ENCODE assay signal across 8 cellular contexts in genomic region chr1:85628791-85629531, GRCh38. TPM values are rescaled to one million over a fixed set of nuclear protein-coding genes. Genes with fewer than 3 reads are reported as not detected.
DNase-seq lines count a peak whose midpoint lies in the region; ATAC-seq and TF ChIP-seq lines count a peak whose summit lies in the region.

No MANE protein-coding gene starts in this region.

- H3K4me3 ChIP-seq in AG10803 (ENCODE audit: low read length) (peak overlapping the region; percentile 25), ectodermal cell (ENCODE audit: insufficient read depth, low read depth, low read length) (no peak overlapping the region), Karpas-422 (ENCODE audit: low read length) (no peak overlapping the region)

- DNase-seq in AG10803 (ENCODE audit: low read depth) (peak; percentile 93), NCI-H226 (peak; percentile 92), mesothelial cell of epicardium (ENCODE audit: low spot score in 2 of 2, unreplicated experiment in 2 of 2) (no peak), NCI-H146 (lab: John Stamatoyannopoulos, UW) (no peak), Karpas-422 (no peak), immature natural killer cell (no peak)

- H3K27ac Mint-ChIP-seq in mesothelial cell of epicardium, result peak overlapping the region; percentile 88
- no peak overlapping the region for H3K27ac Mint-ChIP-seq in immature natural killer cell

- H3K79me2 ChIP-seq in Karpas-422 (ENCODE audit: low read length), result no peaks in the 10 kb centered on the region

- H3K27me3 Mint-ChIP-seq in mesothelial cell of epicardium (ENCODE audit: low read depth) (no peaks in the 10 kb centered on the region), immature natural killer cell (ENCODE audit: low read depth in 3 of 3) (peaks cover 0 to 2% (median 0%) of the 10 kb centered on the region in 3 donors)

- H3K4me1 Mint-ChIP-seq in mesothelial cell of epicardium, result peaks cover 20% of the 10 kb centered on the region
- H3K4me1 Mint-ChIP-seq in immature natural killer cell, result no peaks in the 10 kb centered on the region

- no peak overlapping the region for H3K9ac ChIP-seq in Karpas-422 (ENCODE audit: low read length)

- no peaks in the 10 kb centered on the region for H4K20me1 ChIP-seq in Karpas-422 (ENCODE audit: insufficient read depth, low read depth, low read length)

- H3K36me3 ChIP-seq in ectodermal cell (ENCODE audit: control insufficient read depth, insufficient read depth, low read length), result no peaks in the 10 kb centered on the region
- no peaks in the 10 kb centered on the region for H3K36me3 ChIP-seq in Karpas-422 (ENCODE audit: insufficient read depth, low read length)

- no peaks in the 10 kb centered on the region for H3K9me2 ChIP-seq in Karpas-422 (replicated peaks; ENCODE audit: insufficient read depth, low read length)

- H3K9me3 ChIP-seq in ectodermal cell (ENCODE audit: control insufficient read depth, low read length) (no peaks in the 10 kb centered on the region), Karpas-422 (ENCODE audit: low read length) (no peaks in the 10 kb centered on the region)

- peaks cover 8% of the 10 kb centered on the region for H3K9me3 Mint-ChIP-seq in mesothelial cell of epicardium
- H3K9me3 Mint-ChIP-seq in immature natural killer cell, result peaks cover 0 to 2% (median 0%) of the 10 kb centered on the region in 6 donors

- WGBS in ectodermal cell, 2 experiments, result 49 to 57% methylated on average over 9 of the region's 9 CpGs

- no peak overlapping the region for H3K4me3 Mint-ChIP-seq in mesothelial cell of epicardium
- H3K4me3 Mint-ChIP-seq in immature natural killer cell, result no peak overlapping the region

- no peak for TF ChIP-seq CTCF in AG10803 (conservative IDR thresholded peaks at IDR 0.05; ENCODE audit: low read length)
- no peak for TF ChIP-seq CTCF in mesothelial cell of epicardium (IDR thresholded peaks at IDR 0.05; ENCODE audit: unreplicated experiment)

- no peak overlapping the region for H2AFZ ChIP-seq in Karpas-422 (ENCODE audit: low read length)

- H3K4me2 ChIP-seq in Karpas-422 (ENCODE audit: low read depth, low read length, poor library complexity, severe bottlenecking), result no peak overlapping the region

- H3K27ac ChIP-seq in ectodermal cell (ENCODE audit: insufficient read depth, low read depth, low read length, poor library complexity, severe bottlenecking) (peak overlapping the region; percentile 44), Karpas-422 (ENCODE audit: low read length) (no peak overlapping the region)

- H3K4me1 ChIP-seq in ectodermal cell (ENCODE audit: control insufficient read depth, insufficient read depth, low read length) (peaks cover 9% of the 10 kb centered on the region), Karpas-422 (ENCODE audit: low read length) (peaks cover 5% of the 10 kb centered on the region)

- H3K36me3 Mint-ChIP-seq in mesothelial cell of epicardium (peaks cover 11% of the 10 kb centered on the region), immature natural killer cell (peaks cover 37 to 60% (median 54%) of the 10 kb centered on the region in 3 donors)

- no peaks in the 10 kb centered on the region for H3K27me3 ChIP-seq in ectodermal cell (ENCODE audit: control insufficient read depth, insufficient read depth, low read length, poor library complexity, severe bottlenecking)
- H3K27me3 ChIP-seq in Karpas-422 (ENCODE audit: low read length), result no peaks in the 10 kb centered on the region

- ATAC-seq in HG03159 (IDR thresholded peaks at IDR 0.05; ENCODE audit: unreplicated experiment), result no peak

RNA-seq across cellular contexts. Expression of gene CCN1, which starts 48.4 kb away (rescaled TPM):
- polyA plus RNA-seq in ectodermal cell (2013, experiment 1 of 4), result 90.1 TPM
- polyA plus RNA-seq in ectodermal cell (2013, experiment 2 of 4), result 85.7 TPM
- 62.9 TPM for polyA plus RNA-seq in ectodermal cell (2013, experiment 3 of 4)
- polyA plus RNA-seq in ectodermal cell (2013, experiment 4 of 4), result 55.3 TPM
- total RNA-seq in mesothelial cell of epicardium, result 731 to 797 TPM (median 760 TPM) in 3 replicates
- total RNA-seq in Karpas-422 (2014; rRNA removed; shearing (Covaris generic); ENCODE audit: low replicate concordance), result 0.07 TPM in 1 of 2 replicates, not detected in the other
- not detected for polyA plus RNA-seq in immature natural killer cell

Comparison
In these comparisons a context has a peak if more than half of its experiments do, and no peak if none do; other contexts are left out.
1. DNase-seq: peak in AG10803 (single experiment) and NCI-H226 (single experiment); none in mesothelial cell of epicardium (0 of 2), NCI-H146 (single experiment), Karpas-422 (single experiment) and immature natural killer cell (0 of 3).
2. RNA of gene CCN1, which starts 48.4 kb away (total RNA-seq): 731 to 797 TPM in mesothelial cell of epicardium; 0.07 TPM in Karpas-422; every median in the first group is over 100 times any median in the second.